Comparison of ENCODE assay signal across 8 cellular contexts in genomic region chr4:2962099-2962455, GRCh38. TPM values are rescaled to one million over a fixed set of nuclear protein-coding genes. Genes with fewer than 3 reads are reported as not detected.
DNase-seq lines count a peak whose midpoint lies in the region; ATAC-seq and TF ChIP-seq lines count a peak whose summit lies in the region.

No MANE protein-coding gene starts in this region.

- H3K27ac ChIP-seq in cardiac muscle cell = peak overlapping the region; percentile 93
- H3K27ac ChIP-seq in gastrocnemius medialis = peak overlapping the region; percentile 91 to 95 (median 94)

- H3K4me3 ChIP-seq in cardiac muscle cell (peak overlapping the region; percentile 86), gastrocnemius medialis (peak overlapping the region; percentile 78 to 99 (median 86))

- H3K27ac Mint-ChIP-seq in T-helper 17 cell = peak overlapping the region; percentile 83

- in situ Hi-C loops in gastrocnemius medialis (cut with MboI; ENCODE audit: low sequenced_read_pairs in 4 of 4) = loop anchor here in 1 of 4 donors (10.0 to 25.0 kb wide), 2 partner anchors 537 to 725 kb away; partner anchors contain the start of genes HAUS3 and POLN

- peaks cover 34% of the 10 kb centered on the region for H3K4me1 Mint-ChIP-seq in T-helper 17 cell

- peaks cover 2% of the 10 kb centered on the region for H3K36me3 Mint-ChIP-seq in T-helper 17 cell (ENCODE audit: low read depth)

- H3K36me3 ChIP-seq in cardiac muscle cell = peaks cover 8% of the 10 kb centered on the region
- H3K36me3 ChIP-seq in gastrocnemius medialis = peaks cover 0 to 14% of the 10 kb centered on the region in 2 donors

- peaks cover 8% of the 10 kb centered on the region for H3K4me1 ChIP-seq in cardiac muscle cell (ENCODE audit: low read depth)
- H3K4me1 ChIP-seq in gastrocnemius medialis = peaks cover 32 to 33% of the 10 kb centered on the region in 2 donors

- H3K4me3 Mint-ChIP-seq in T-helper 17 cell = peak overlapping the region; percentile 91

- no peak for DNase-seq in cardiac muscle cell (ENCODE audit: low read depth in 1 of 2, low spot score in 1 of 2)
- DNase-seq in left cardiac atrium = no peak
- DNase-seq in T-helper 17 cell = no peak
- DNase-seq in erythroblast (lab: John Stamatoyannopoulos, UW) = peak; percentile 67 to 69
- DNase-seq in gastrocnemius medialis = no peak
- no peak for DNase-seq in effector CD8-positive, alpha-beta T cell (lab: John Stamatoyannopoulos, UW)
- no peak for DNase-seq in NCI-H2171 treated with DMSO at 0.1 percent for 48 hours (lab: John Stamatoyannopoulos, UW)

- H3K27me3 ChIP-seq in cardiac muscle cell (no peaks in the 10 kb centered on the region), gastrocnemius medialis (no peaks in the 10 kb centered on the region)

- peak; percentile 5 for TF ChIP-seq CTCF in cardiac muscle cell (IDR thresholded peaks at IDR 0.05; ENCODE audit: low read depth, low read length)
- TF ChIP-seq CTCF in gastrocnemius medialis (IDR thresholded peaks at IDR 0.05 in 4 of 5, conservative IDR thresholded peaks at IDR 0.05 in 1 of 5) = no peak

- TF ChIP-seq POLR2A in erythroblast (IDR thresholded peaks at IDR 0.05; ENCODE audit: low read length) (no peak), gastrocnemius medialis (IDR thresholded peaks at IDR 0.05) (no peak)

- intact Hi-C loops in left cardiac atrium (cut with DNase I) (no loop called here), gastrocnemius medialis (cut with DNase I; ENCODE audit: low total_unique reads) (loop anchor here (2.0 to 5.0 kb wide), 4 partner anchors 75 to 720 kb away; partner anchors contain the start of genes HAUS3, POLN and TNIP2)

- ATAC-seq in left cardiac atrium (no peak), T-helper 17 cell (peak; percentile 27), gastrocnemius medialis (no peak), GM21825 (IDR thresholded peaks at IDR 0.05; ENCODE audit: unreplicated experiment) (no peak)

- no peaks in the 10 kb centered on the region for H3K27me3 Mint-ChIP-seq in T-helper 17 cell

- H3K9me3 ChIP-seq in cardiac muscle cell (ENCODE audit: low read depth) = no peaks in the 10 kb centered on the region
- no peaks in the 10 kb centered on the region for H3K9me3 ChIP-seq in T-helper 17 cell (ENCODE audit: control insufficient read depth, low read length, poor library complexity, severe bottlenecking)
- H3K9me3 ChIP-seq in gastrocnemius medialis = no peaks in the 10 kb centered on the region

RNA-seq across cellular contexts. Expression of gene NOP14, which starts 1.1 kb away (rescaled TPM):
- total RNA-seq in cardiac muscle cell (14.4 and 19.8 TPM in 2 replicates), left cardiac atrium (10 to 100 TPM; 14.4 to 22.9 TPM), T-helper 17 cell (10 to 100 TPM; 32.8 to 34.0 TPM), gastrocnemius medialis (10 to 100 TPM; 16.6 to 46.2 (median 36.2) TPM)
- 15.0 and 17.6 TPM in 2 replicates for polyA plus RNA-seq in cardiac muscle cell

RNA-seq across cellular contexts. Expression of gene GRK4, which starts 1.3 kb away (rescaled TPM):
- total RNA-seq in cardiac muscle cell (9.4 and 12.8 TPM in 2 replicates), left cardiac atrium (10 to 100 TPM in 1 of 2 donors, 1 to 10 TPM in 1; 8.5 to 11.5 TPM), T-helper 17 cell (1 to 10 TPM; 1.7 to 3.6 TPM), gastrocnemius medialis (1 to 10 TPM; 2.8 to 5.8 (median 3.7) TPM)
- polyA plus RNA-seq in cardiac muscle cell = 10.0 and 11.1 TPM in 2 replicates

Comparison
In these comparisons a context has a peak if more than half of its experiments do, and no peak if none do; other contexts are left out.
1. DNase-seq: peak in erythroblast (2 of 2); none in cardiac muscle cell (0 of 2), left cardiac atrium (single experiment), T-helper 17 cell (0 of 3), gastrocnemius medialis (0 of 2), effector CD8-positive, alpha-beta T cell (single experiment) and NCI-H2171 treated with DMSO at 0.1 percent for 48 hours (single experiment).